7 cellular contexts compared by ENCODE assay signal in the genomic region with DNA sequence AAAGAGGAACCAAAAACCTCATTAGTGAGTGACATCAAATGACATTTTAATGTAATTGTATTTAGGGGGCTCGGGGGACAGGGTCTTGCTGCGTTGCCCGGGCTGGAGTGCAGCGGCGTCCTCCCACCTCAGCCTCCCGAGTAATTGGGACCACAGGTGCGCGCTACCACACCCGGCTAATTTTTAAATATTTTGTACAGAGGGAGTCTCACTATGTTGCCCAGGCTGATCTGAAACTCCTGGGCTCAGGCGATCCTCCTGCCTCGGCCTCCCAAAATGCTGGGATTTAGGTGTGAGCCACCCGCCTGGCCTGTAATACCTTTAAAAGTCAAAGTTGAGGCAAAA. TPM values are rescaled to one million over a fixed set of nuclear protein-coding genes. Genes with fewer than 3 reads are reported as not detected.
A peak's percentile ranks its signal among the peaks of the same experiment; 100 is the strongest.
DNase-seq lines count a peak whose midpoint lies in the region; ATAC-seq and TF ChIP-seq lines count a peak whose summit lies in the region.

No MANE protein-coding gene starts in this region.

- DNase-seq in HFF-Myc (ENCODE audit: extremely low read depth, low read depth) (no peak), NAMALWA (ENCODE audit: low spot score) (no peak)
- DNase-seq in activated CD8-positive, alpha-beta T cell treated with anti-CD3 and anti-CD28 coated beads for 36 hours = no peak
- DNase-seq in stimulated activated naive B cell treated with anti-CD40 and anti-IgM and Interleukin-4, amounts not matched to agents 10 μg/mL and 1 μg/mL and 100 μg/mL, for 72 hours = no peak

- H3K27ac Mint-ChIP-seq in activated CD8-positive, alpha-beta T cell treated with anti-CD3 and anti-CD28 coated beads for 36 hours = peak overlapping the region; percentile 90
- peak overlapping the region; percentile 98 for H3K27ac Mint-ChIP-seq in stimulated activated naive B cell treated with anti-CD40 and anti-IgM and Interleukin-4, amounts not matched to agents 10 μg/mL and 1 μg/mL and 100 μg/mL, for 72 hours

- TF ChIP-seq CTCF in HFF-Myc (IDR thresholded peaks at IDR 0.05; ENCODE audit: low read depth, low read length, missing control alignments) = no peak
- TF ChIP-seq CTCF in activated CD8-positive, alpha-beta T cell treated with anti-CD3 and anti-CD28 coated beads for 36 hours (IDR thresholded peaks at IDR 0.05) = no peak

- intact Hi-C loops in activated CD8-positive, alpha-beta T cell treated with anti-CD3 and anti-CD28 coated beads for 36 hours (cut with micrococcal nuclease) = no loop called here

- peaks cover 33% of the 10 kb centered on the region for H3K36me3 Mint-ChIP-seq in activated CD8-positive, alpha-beta T cell treated with anti-CD3 and anti-CD28 coated beads for 36 hours (ENCODE audit: low read depth)
- H3K36me3 Mint-ChIP-seq in stimulated activated naive B cell treated with anti-CD40 and anti-IgM and Interleukin-4, amounts not matched to agents 10 μg/mL and 1 μg/mL and 100 μg/mL, for 72 hours = peaks cover 34 to 51% of the 10 kb centered on the region in 2 donors

- CTCF ChIA-PET in activated CD8-positive, alpha-beta T cell treated with anti-CD3 and anti-CD28 coated beads for 36 hours (lab: Charles Lee) = interaction anchor here (1.3 to 2.0 kb wide), 3 partner anchors 9 to 43 kb away, joined by 7 to 13 read pairs (median 13); no protein-coding TSS in a partner anchor

- no peaks in the 10 kb centered on the region for H3K27me3 Mint-ChIP-seq in activated CD8-positive, alpha-beta T cell treated with anti-CD3 and anti-CD28 coated beads for 36 hours
- H3K27me3 Mint-ChIP-seq in stimulated activated naive B cell treated with anti-CD40 and anti-IgM and Interleukin-4, amounts not matched to agents 10 μg/mL and 1 μg/mL and 100 μg/mL, for 72 hours = no peaks in the 10 kb centered on the region

- H3K9me3 Mint-ChIP-seq in activated CD8-positive, alpha-beta T cell treated with anti-CD3 and anti-CD28 coated beads for 36 hours = no peaks in the 10 kb centered on the region
- no peaks in the 10 kb centered on the region for H3K9me3 Mint-ChIP-seq in stimulated activated naive B cell treated with anti-CD40 and anti-IgM and Interleukin-4, amounts not matched to agents 10 μg/mL and 1 μg/mL and 100 μg/mL, for 72 hours

- H3K4me3 ChIP-seq in HFF-Myc (replicated peaks; ENCODE audit: low read depth, low read length) (peak overlapping the region; percentile 84), iPS-18c (ENCODE audit: insufficient read depth, low read depth, low read length) (peak overlapping the region; percentile 95)

- H3K4me3 Mint-ChIP-seq in activated CD8-positive, alpha-beta T cell treated with anti-CD3 and anti-CD28 coated beads for 36 hours = peak overlapping the region; percentile 97
- H3K4me3 Mint-ChIP-seq in stimulated activated naive B cell treated with anti-CD40 and anti-IgM and Interleukin-4, amounts not matched to agents 10 μg/mL and 1 μg/mL and 100 μg/mL, for 72 hours = peak overlapping the region; percentile 92 to 98

- H3K4me1 Mint-ChIP-seq in activated CD8-positive, alpha-beta T cell treated with anti-CD3 and anti-CD28 coated beads for 36 hours (ENCODE audit: low read depth) = peaks cover 26% of the 10 kb centered on the region
- H3K4me1 Mint-ChIP-seq in stimulated activated naive B cell treated with anti-CD40 and anti-IgM and Interleukin-4, amounts not matched to agents 10 μg/mL and 1 μg/mL and 100 μg/mL, for 72 hours = peaks cover 13 to 36% of the 10 kb centered on the region in 2 donors

- POLR2A ChIA-PET in activated CD8-positive, alpha-beta T cell treated with anti-CD3 and anti-CD28 coated beads for 36 hours (lab: Charles Lee) = interaction anchor here (1.0 to 1.6 kb wide), 2 partner anchors 23 to 83 kb away, joined by 3 to 11 read pairs; partner anchors contain the start of gene MPG

- no peaks in the 10 kb centered on the region for H3K9me3 ChIP-seq in iPS-18c (ENCODE audit: control insufficient read depth, insufficient read depth, low read length)

- ATAC-seq in activated CD8-positive, alpha-beta T cell treated with anti-CD3 and anti-CD28 coated beads for 36 hours = no peak
- ATAC-seq in stimulated activated naive B cell treated with anti-CD40 and anti-IgM and Interleukin-4, amounts not matched to agents 10 μg/mL and 1 μg/mL and 100 μg/mL, for 72 hours (replicated peaks) = no peak
- ATAC-seq in HG03460 (IDR thresholded peaks at IDR 0.05; ENCODE audit: unreplicated experiment) (no peak), GM18909 (IDR thresholded peaks at IDR 0.05; ENCODE audit: poor library complexity, unreplicated experiment) (no peak)

RNA-seq across cellular contexts. Expression of gene SNRNP25, which starts 0.6 kb away (rescaled TPM):
- total RNA-seq in activated CD8-positive, alpha-beta T cell treated with anti-CD3 and anti-CD28 coated beads for 36 hours = 10 to 100 TPM; 39.4 to 39.7 TPM

RNA-seq across cellular contexts. Expression of gene POLR3K, which starts 0.8 kb away (rescaled TPM):
- 10 to 100 TPM; 51.3 to 52.6 TPM for total RNA-seq in activated CD8-positive, alpha-beta T cell treated with anti-CD3 and anti-CD28 coated beads for 36 hours

RNA-seq across cellular contexts. Expression of gene RHBDF1, which starts 18.2 kb away (rescaled TPM):
- total RNA-seq in activated CD8-positive, alpha-beta T cell treated with anti-CD3 and anti-CD28 coated beads for 36 hours = under 1 TPM in 1 of 2 experiments, not detected in 1; 0.61 TPM

RNA-seq across cellular contexts. Expression of gene MPG, which starts 23.8 kb away (rescaled TPM):
- total RNA-seq in activated CD8-positive, alpha-beta T cell treated with anti-CD3 and anti-CD28 coated beads for 36 hours = 10 to 100 TPM; 51.7 to 54.2 TPM
